15 cellular contexts compared by ENCODE assay signal in the genomic region with DNA sequence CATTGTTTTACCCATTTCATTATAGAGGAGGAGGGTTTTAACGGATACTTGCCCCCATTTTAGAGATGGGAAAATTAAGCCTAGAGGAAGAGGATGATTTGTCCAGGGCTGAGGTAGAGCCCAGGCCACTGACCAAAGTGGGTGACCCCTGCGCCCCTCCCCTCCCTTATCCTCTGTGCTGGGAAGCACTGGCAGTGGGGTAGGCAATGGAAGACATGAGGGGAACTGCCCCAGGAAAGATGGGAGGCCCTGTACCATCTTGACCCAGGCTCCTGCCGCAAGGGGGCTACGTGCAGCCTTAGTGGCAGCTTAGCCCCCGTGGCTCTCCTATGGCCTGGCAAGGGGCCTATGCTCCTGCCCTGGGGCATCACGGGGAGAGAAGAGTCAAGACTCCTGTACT.
DNase-seq lines count a peak whose midpoint lies in the region; ATAC-seq and TF ChIP-seq lines count a peak whose summit lies in the region.
"Had no signal": no experiment of that assay in that cellular context is flagged by ENCODE, and none has a peak within 500 bp of the region (broad histone marks: within the 10 kb centered on the region; RNA-seq: fewer than 3 reads in every experiment).

No MANE protein-coding gene starts in this region.

- POLR2A ChIA-PET in GM10248 (lab: Yijun Ruan, JAX), result no interaction called here

- no peak overlapping the region for H3K27ac ChIP-seq in esophagus muscularis mucosa (replicated peaks in 1 of 4)
- H3K27ac ChIP-seq: HL-60 had no signal

- no peaks in the 10 kb centered on the region for H3K4me1 ChIP-seq in esophagus muscularis mucosa
- H3K4me1 ChIP-seq: BE2C had no signal

- no peak for TF ChIP-seq EP300 in esophagus muscularis mucosa (IDR thresholded peaks at IDR 0.05)

- no peak for ATAC-seq in GM21529 (IDR thresholded peaks at IDR 0.05; ENCODE audit: unreplicated experiment)

- H3K4me3 ChIP-seq in H7 (ENCODE audit: insufficient read depth, low read depth, low read length), result no peak overlapping the region
- H3K4me3 ChIP-seq in esophagus muscularis mucosa, result no peak overlapping the region

- no peaks in the 10 kb centered on the region for H3K36me3 ChIP-seq in H7 (replicated peaks; ENCODE audit: control insufficient read depth, insufficient read depth, low read length)
- H3K36me3 ChIP-seq in esophagus muscularis mucosa, result no peaks in the 10 kb centered on the region
- H3K36me3 ChIP-seq: BE2C had no signal

- 81% methylated on average over 2 of the region's 6 CpGs for WGBS in esophagus muscularis mucosa

- DNase-seq in GM10248 (ENCODE audit: extremely low spot score) (peak; percentile 7), H7 (peak; percentile 22), esophagus muscularis mucosa (ENCODE audit: extremely low spot score) (peak; percentile 90), NCI-H524 treated with DMSO at 0.1 percent for 48 hours (lab: John Stamatoyannopoulos, UW) (no peak)
- DNase-seq in activated CD4-positive, CD25-positive, alpha-beta regulatory T cell treated with anti-CD3 and anti-CD28 coated beads, Interleukin-2, amount 50 U/mL, for 72 hours, result no peak
- DNase-seq: ACHN; BE2C; C1 segment of cervical spinal cord; CD4-positive, CD25-positive, alpha-beta regulatory T cell; CD8-positive, alpha-beta memory T cell; COR-L47; HCEC 1CT; HFFc6 had no signal

- peaks cover 0 to 7% (median 2%) of the 10 kb centered on the region in 4 donors for H3K9me3 ChIP-seq in esophagus muscularis mucosa
- H3K9me3 ChIP-seq: BE2C had no signal

- no peak for TF ChIP-seq CTCF in GM10248 (IDR thresholded peaks at IDR 0.05; ENCODE audit: control extremely low read depth, extremely low read depth, low read depth, missing control alignments)
- TF ChIP-seq CTCF in esophagus muscularis mucosa (IDR thresholded peaks at IDR 0.05), result no peak

- intact Hi-C loops in esophagus muscularis mucosa (cut with DNase I), result no loop called here

- H3K27me3 ChIP-seq in H7 (ENCODE audit: control insufficient read depth, insufficient read depth, low read length), result no peaks in the 10 kb centered on the region
- peaks cover 0 to 10% (median 0%) of the 10 kb centered on the region in 4 donors for H3K27me3 ChIP-seq in esophagus muscularis mucosa
- H3K27me3 ChIP-seq: BE2C had no signal

- CTCF ChIA-PET in GM10248 (lab: Yijun Ruan, JAX), result no interaction called here

- TF ChIP-seq POLR2A in esophagus muscularis mucosa (IDR thresholded peaks at IDR 0.05; ENCODE audit: low read depth), result no peak

Comparison
In these comparisons a context has a peak if more than half of its experiments do, and no peak if none do; other contexts are left out.
1. DNase-seq: peak in GM10248 (single experiment), H7 (single experiment) and esophagus muscularis mucosa (single experiment); none in NCI-H524 treated with DMSO at 0.1 percent for 48 hours (single experiment) and activated CD4-positive, CD25-positive, alpha-beta regulatory T cell treated with anti-CD3 and anti-CD28 coated beads, Interleukin-2, amount 50 U/mL, for 72 hours (single experiment).